In the genomic region with DNA sequence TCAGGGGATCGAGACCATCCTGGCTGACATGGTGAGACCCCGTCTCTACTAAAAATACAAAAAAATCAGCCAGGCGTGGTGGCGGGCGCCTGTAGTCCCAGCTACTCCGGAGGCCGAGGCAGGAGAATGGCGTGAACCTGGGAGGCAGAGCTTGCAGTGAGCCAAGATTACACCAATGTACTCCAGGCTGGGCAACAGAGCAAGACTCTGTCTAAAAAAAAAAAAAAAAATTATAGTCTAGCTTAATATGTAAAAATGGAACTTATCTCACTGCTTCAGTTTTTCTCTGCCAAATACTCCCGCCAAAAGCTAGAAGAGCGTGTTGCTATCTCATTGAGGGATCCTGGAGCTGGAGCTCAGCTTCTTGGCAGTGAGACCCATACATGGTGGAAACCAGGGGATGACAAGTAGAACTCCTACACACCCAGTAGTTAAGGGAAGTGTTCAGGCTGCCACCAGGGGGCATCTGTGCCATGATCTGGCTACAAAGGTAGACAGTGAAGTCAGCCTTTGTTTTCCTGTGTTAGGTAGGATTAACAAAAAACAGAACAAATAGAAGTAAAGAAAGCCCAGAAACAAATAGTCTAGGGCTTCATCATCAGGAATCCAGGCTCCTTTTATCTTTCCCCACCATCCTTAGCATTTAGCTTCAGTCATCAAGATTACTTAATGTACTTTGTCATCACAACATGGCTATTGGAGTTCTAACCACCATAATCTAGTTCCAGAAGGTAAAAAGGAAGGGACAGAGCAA, we compare ENCODE assay signal across 8 cellular contexts. TPM values are rescaled to one million over a fixed set of nuclear protein-coding genes. Genes with fewer than 3 reads are reported as not detected.
DNase-seq lines count a peak whose midpoint lies in the region; FAIRE-seq and TF ChIP-seq lines count a peak whose summit lies in the region.

No MANE protein-coding gene starts in this region.

- peak overlapping the region; percentile 35 for H2AK5ac ChIP-seq in trophoblast cell (ENCODE audit: low read length)

- peak overlapping the region; percentile 55 for H2BK5ac ChIP-seq in trophoblast cell (ENCODE audit: low read depth, low read length, poor library complexity)

- H3K9ac ChIP-seq in trophoblast cell (ENCODE audit: low read length): no peak overlapping the region

- H3K79me1 ChIP-seq in trophoblast cell (ENCODE audit: low read length): peaks cover 10% of the 10 kb centered on the region

- H2BK12ac ChIP-seq in trophoblast cell (ENCODE audit: low read length): peak overlapping the region; percentile 72

- no peak overlapping the region for H3K23ac ChIP-seq in trophoblast cell (ENCODE audit: low read length)

- peaks cover 2 to 6% of the 10 kb centered on the region in 2 experiments for H3K4me1 ChIP-seq in trophoblast cell (ENCODE audit: control insufficient read depth in 1 of 2, insufficient read depth in 2 of 2, low read length in 2 of 2)

- POLR2A ChIA-PET in BJ (lab: Charles Lee): interaction anchor here (0.5 kb wide), 1 partner anchor 64 kb away, joined by 3 read pairs; no protein-coding TSS in a partner anchor

- H3K27me3 ChIP-seq in BJ (ENCODE audit: control insufficient read depth, insufficient read depth, low read length) (no peaks in the 10 kb centered on the region), trophoblast cell (ENCODE audit: insufficient read depth, low read length) (no peaks in the 10 kb centered on the region)

- in situ Hi-C loops in SK-MEL-5 (cut with HindIII; ENCODE audit: low pct_unique_long_range_greater_than_20kb, low sequenced_read_pairs): no loop called here

- no peak overlapping the region for H3K4me2 ChIP-seq in trophoblast cell (ENCODE audit: low read length)

- no peaks in the 10 kb centered on the region for H3K79me2 ChIP-seq in trophoblast cell (ENCODE audit: control insufficient read depth, insufficient read depth, low read length, poor library complexity)

- no peak for FAIRE-seq in urothelium cell line (lab: Jason Lieb, UNC)

- no peak overlapping the region for H3K14ac ChIP-seq in trophoblast cell (ENCODE audit: low read length)

- peak overlapping the region; percentile 85 for H3K27ac ChIP-seq in trophoblast cell (ENCODE audit: low read depth, low read length)

- peak overlapping the region; percentile 79 for H2BK120ac ChIP-seq in trophoblast cell (ENCODE audit: insufficient read depth, low read length, poor library complexity)

- H3K18ac ChIP-seq in trophoblast cell (ENCODE audit: low read length): no peak overlapping the region

- H4K8ac ChIP-seq in trophoblast cell (ENCODE audit: low read depth, low read length): peak overlapping the region; percentile 36

- DNase-seq in BJ (ENCODE audit: low read depth) (no peak), GM19240 (ENCODE audit: insufficient read length, low spot score) (peak; percentile 31), M059J (ENCODE audit: low read depth) (peak; percentile 83), SK-MEL-5 (ENCODE audit: low read depth, low spot score) (peak; percentile 82), glomerular visceral epithelial cell (ENCODE audit: extremely low spot score) (peak; percentile 73), trophoblast cell (peak; percentile 94 to 98), urothelium cell line (ENCODE audit: low spot score) (peak; percentile 38)
- DNase-seq in activated naive CD4-positive, alpha-beta T cell treated with Interleukin-2 at 50 U/mL for 16 hours: peak; percentile 89

- no CpG with 5 or more reads among the region's 10 CpGs for WGBS in trophoblast cell (ENCODE audit: extremely low coverage, insufficient coverage, insufficient read length)

- no peaks in the 10 kb centered on the region for H3K9me3 ChIP-seq in trophoblast cell (ENCODE audit: insufficient read depth, low read depth, low read length)

- H3K36me3 ChIP-seq in BJ (ENCODE audit: control insufficient read depth, insufficient read depth, low read length) (0 out of 2 replicates have a peak, but pooled peaks cover 1% of the 10 kb centered on the region), trophoblast cell (ENCODE audit: control insufficient read depth in 1 of 2, insufficient read depth in 2 of 2, low read length in 2 of 2) (no peaks in the 10 kb centered on the region)

- H4K12ac ChIP-seq in trophoblast cell (ENCODE audit: low read depth, low read length): no peak overlapping the region

- H3K4me3 ChIP-seq in BJ (ENCODE audit: low read depth, low read length) (no peak overlapping the region), trophoblast cell (ENCODE audit: low read depth, low read length) (no peak overlapping the region)

- CTCF ChIA-PET in BJ (lab: Yijun Ruan, JAX): interaction anchor here (0.6 to 5.0 kb wide), 27 partner anchors 8 to 917 kb away, joined by 3 to 32 read pairs (median 4); partner anchors contain the start of genes CCIN and GLIPR2

- H4K91ac ChIP-seq in trophoblast cell (ENCODE audit: low read depth, low read length): peak overlapping the region; percentile 66

- peak; percentile 59 for TF ChIP-seq CTCF in BJ (IDR thresholded peaks at IDR 0.05; ENCODE audit: insufficient read depth, low read depth, low read length)

- peak overlapping the region; percentile 9 for H3K4ac ChIP-seq in trophoblast cell (ENCODE audit: low read depth, low read length)

- H2AFZ ChIP-seq in trophoblast cell (ENCODE audit: insufficient read depth, low read length, poor library complexity): no peak overlapping the region

RNA-seq across cellular contexts. Expression of gene GLIPR2, which starts 33.6 kb away (rescaled TPM):
- 23.7 and 26.3 TPM in 2 replicates for polyA plus RNA-seq in BJ (2011; rRNA removed)
- polyA minus RNA-seq in BJ (2011; rRNA and poly(A)+ RNA removed): 13.6 and 20.3 TPM in 2 replicates
- total RNA-seq in M059J (2014; rRNA removed; shearing (Covaris generic)): 6.7 and 10.1 TPM in 2 replicates
- total RNA-seq in SK-MEL-5 (2014; rRNA removed; shearing (Covaris generic)): 5.6 and 6.5 TPM in 2 replicates
- 4.6 and 6.1 TPM in 2 replicates for polyA plus RNA-seq in SK-MEL-5 (2015; cell fraction: cytosol; rRNA removed)
- 2.8 and 3.8 TPM in 2 replicates for polyA plus RNA-seq in SK-MEL-5 (2015; cell fraction: nucleus; rRNA removed)
- 23.0 and 24.6 TPM in 2 replicates for polyA plus RNA-seq in trophoblast cell (2013)
